1 cellular context compared by ENCODE assay signal in genomic region chr14:75995372-75996041, GRCh38.
TF ChIP-seq lines count a peak whose summit lies in the region.

No MANE protein-coding gene starts in this region.

TF ChIP-seq in IMR-90, 13 proteins besides CTCF, POLR2A, EP300 and RAD21 (continued from another document):
- TF ChIP-seq, protein P1, sequence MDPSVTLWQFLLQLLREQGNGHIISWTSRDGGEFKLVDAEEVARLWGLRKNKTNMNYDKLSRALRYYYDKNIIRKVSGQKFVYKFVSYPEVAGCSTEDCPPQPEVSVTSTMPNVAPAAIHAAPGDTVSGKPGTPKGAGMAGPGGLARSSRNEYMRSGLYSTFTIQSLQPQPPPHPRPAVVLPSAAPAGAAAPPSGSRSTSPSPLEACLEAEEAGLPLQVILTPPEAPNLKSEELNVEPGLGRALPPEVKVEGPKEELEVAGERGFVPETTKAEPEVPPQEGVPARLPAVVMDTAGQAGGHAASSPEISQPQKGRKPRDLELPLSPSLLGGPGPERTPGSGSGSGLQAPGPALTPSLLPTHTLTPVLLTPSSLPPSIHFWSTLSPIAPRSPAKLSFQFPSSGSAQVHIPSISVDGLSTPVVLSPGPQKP (IDR thresholded peaks at IDR 0.05; ENCODE audit: borderline replicate concordance, low read depth, low read length), result no peak
- TF ChIP-seq NFE2L2 (IDR thresholded peaks at IDR 0.05; ENCODE audit: low read depth, low read length) (no peak), CEBPB (IDR thresholded peaks at IDR 0.05; ENCODE audit: low read depth, low read length) (peak; percentile 39; the same call in 1 of the 2 replicates), MXI1 (IDR thresholded peaks at IDR 0.05; ENCODE audit: borderline replicate concordance, low read depth, low read length) (no peak), RFX5 (IDR thresholded peaks at IDR 0.05; ENCODE audit: low read depth, low read length) (no peak)
- TF ChIP-seq, protein P2, sequence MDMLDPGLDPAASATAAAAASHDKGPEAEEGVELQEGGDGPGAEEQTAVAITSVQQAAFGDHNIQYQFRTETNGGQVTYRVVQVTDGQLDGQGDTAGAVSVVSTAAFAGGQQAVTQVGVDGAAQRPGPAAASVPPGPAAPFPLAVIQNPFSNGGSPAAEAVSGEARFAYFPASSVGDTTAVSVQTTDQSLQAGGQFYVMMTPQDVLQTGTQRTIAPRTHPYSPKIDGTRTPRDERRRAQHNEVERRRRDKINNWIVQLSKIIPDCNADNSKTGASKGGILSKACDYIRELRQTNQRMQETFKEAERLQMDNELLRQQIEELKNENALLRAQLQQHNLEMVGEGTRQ (IDR thresholded peaks at IDR 0.05; ENCODE audit: low read depth, low read length), result no peak
